Comparison of ENCODE assay signal across 16 cellular contexts in the genomic region with DNA sequence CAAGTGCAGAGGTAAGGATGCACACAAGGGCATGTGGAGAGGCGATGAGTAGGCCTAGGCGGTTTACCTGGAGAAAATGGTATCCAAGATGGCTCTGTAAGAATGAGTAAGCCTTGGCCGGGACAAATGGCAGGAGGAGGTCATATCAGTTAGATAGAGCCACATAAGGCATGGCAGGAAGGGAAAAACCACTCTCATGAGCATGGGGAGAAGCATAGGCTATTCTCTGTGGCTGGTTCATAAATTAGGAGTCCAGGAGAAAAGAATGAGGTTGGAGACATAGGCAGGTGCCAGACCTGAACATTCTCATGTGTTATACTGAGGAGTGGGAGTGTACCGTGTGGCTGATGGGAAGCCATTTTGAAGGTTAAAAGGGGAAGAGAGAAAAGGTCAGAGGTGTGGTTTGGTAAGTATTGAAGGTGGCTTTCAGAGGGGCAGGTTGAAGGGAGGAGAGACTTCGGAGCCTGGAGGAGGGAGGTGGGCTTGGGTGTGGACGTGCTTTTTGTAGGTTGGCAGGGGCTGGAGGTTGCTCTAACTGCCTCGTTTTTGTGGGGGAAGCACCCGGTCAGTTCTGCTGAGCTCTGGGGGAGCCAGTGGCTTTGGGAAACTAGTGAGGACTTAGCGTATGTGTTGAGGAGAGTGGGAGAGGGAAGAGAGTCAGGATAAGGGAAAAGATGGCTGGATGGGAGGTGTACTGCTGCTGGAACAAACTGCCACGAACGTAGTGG. TPM values are rescaled to one million over a fixed set of nuclear protein-coding genes. Genes with fewer than 3 reads are reported as not detected.
DNase-seq lines count a peak whose midpoint lies in the region; ATAC-seq, FAIRE-seq and TF ChIP-seq lines count a peak whose summit lies in the region.
"Had no signal": no experiment of that assay in that cellular context is flagged by ENCODE, and none has a peak within 500 bp of the region (broad histone marks: within the 10 kb centered on the region; RNA-seq: fewer than 3 reads in every experiment).

No MANE protein-coding gene starts in this region.

- TF ChIP-seq POLR2A in GM12878 (IDR thresholded peaks at IDR 0.05; ENCODE audit: low read depth, low read length): no peak

- H3K9ac ChIP-seq in BLaER1 (0 out of 2 replicates have a peak overlapping the region, but pooled peaks have one; percentile 4), GM12878 (ENCODE audit: control insufficient read depth, insufficient read depth, low read length) (no peak overlapping the region), neural progenitor cell (no peak overlapping the region)

- no peak for FAIRE-seq in GM12878 (lab: Jason Lieb, UNC)
- FAIRE-seq: GM12892 had no signal

- SMC1A ChIA-PET in GM12878 (lab: Charles Lee; ENCODE audit: uncharacterized antibody, unreplicated experiment): interaction anchor here (0.6 to 3.5 kb wide), 5 partner anchors 10 to 842 kb away, joined by 3 to 24 read pairs (median 3); no protein-coding TSS in a partner anchor

- BruUV-seq in GM12878 (replicated peaks; lab: Mats Ljungman, UMichigan) (no TSS peak), MCF 10A (replicated peaks; lab: Mats Ljungman, UMichigan) (no TSS peak)

- RAD21 ChIA-PET in GM12878 (lab: Charles Lee; ENCODE audit: unreplicated experiment): no interaction called here

- no peaks in the 10 kb centered on the region for H3K36me3 Mint-ChIP-seq in activated CD8-positive, alpha-beta memory T cell treated with anti-CD3 and anti-CD28 coated beads, Interleukin-2, amount 10 ng/mL, durations not matched to agents 7 days and 5 days
- no peaks in the 10 kb centered on the region for H3K36me3 Mint-ChIP-seq in neural progenitor cell
- no peaks in the 10 kb centered on the region for H3K36me3 Mint-ChIP-seq in MCF 10A (ENCODE audit: insufficient read depth, unreplicated experiment)

- intact Hi-C loops in GM12878 (cut with micrococcal nuclease; ENCODE audit: unreplicated experiment): loop anchor here (5.0 kb wide), 1 partner anchor 841 kb away; no protein-coding TSS in a partner anchor
- intact Hi-C loops in MCF 10A (cut with micrococcal nuclease): loop anchor here (5.0 kb wide), 2 partner anchors 271 to 351 kb away; no protein-coding TSS in a partner anchor

- H3K36me3 ChIP-seq in BLaER1: no peaks in the 10 kb centered on the region
- no peaks in the 10 kb centered on the region for H3K36me3 ChIP-seq in GM12878 (ENCODE audit: control insufficient read depth in 2 of 2, insufficient read depth in 2 of 2, low read length in 1 of 2)
- H3K36me3 ChIP-seq in neural progenitor cell: no peaks in the 10 kb centered on the region

- CTCF ChIA-PET in activated CD8-positive, alpha-beta memory T cell treated with anti-CD3 and anti-CD28 coated beads, Interleukin-2, amount 10 ng/mL, durations not matched to agents 7 days and 5 days (lab: Charles Lee): interaction anchor here (3.5 kb wide), 1 partner anchor 8 kb away, joined by 98 read pairs; a partner anchor contains a TSS
- CTCF ChIA-PET in GM12878 (lab: Yijun Ruan, JAX) (interaction anchor here (1.0 to 4.1 kb wide), 7 partner anchors 8 to 590 kb away, joined by 3 to 96 read pairs (median 33); a partner anchor contains a TSS), MCF 10A (lab: Yijun Ruan, JAX) (interaction anchor here (0.6 to 3.5 kb wide), 7 partner anchors 8 to 592 kb away, joined by 3 to 69 read pairs (median 5); a partner anchor contains a TSS)

- no peak for TF ChIP-seq RAD21 in GM12878 (IDR thresholded peaks at IDR 0.05; ENCODE audit: insufficient read depth, low read depth, low read length)

- H3K79me2 ChIP-seq in GM12878 (ENCODE audit: control insufficient read depth, insufficient read depth, low read length) (no peaks in the 10 kb centered on the region; the same call in 1 of the 2 replicates), neural progenitor cell (ENCODE audit: low read depth) (no peaks in the 10 kb centered on the region)

- ATAC-seq in activated CD8-positive, alpha-beta memory T cell treated with anti-CD3 and anti-CD28 coated beads, Interleukin-2, amount 10 ng/mL, durations not matched to agents 7 days and 5 days: no peak
- 0 out of 3 replicates have a peak, but pooled peaks have one; percentile 11 for ATAC-seq in GM12878
- no peak for ATAC-seq in GM21737 (IDR thresholded peaks at IDR 0.05; ENCODE audit: unreplicated experiment)

- peaks cover 29% of the 10 kb centered on the region for H3K4me1 ChIP-seq in BLaER1
- H3K4me1 ChIP-seq in GM12878 (ENCODE audit: control insufficient read depth, insufficient read depth, low read length): peaks cover 22% of the 10 kb centered on the region
- no peaks in the 10 kb centered on the region for H3K4me1 ChIP-seq in neural progenitor cell

- WGBS in GM12878 (ENCODE audit: insufficient coverage, insufficient replicate concordance, low lambda C conversion rate, missing lambda C conversion rate): 50% methylated on average over 11 of the region's 11 CpGs

- TF ChIP-seq EP300 in GM12878 (IDR thresholded peaks at IDR 0.05; ENCODE audit: borderline replicate concordance in 1 of 2, control insufficient read depth in 1 of 2, low read depth in 2 of 2, low read length in 2 of 2): no peak

- H3K9me3 ChIP-seq in BLaER1: no peaks in the 10 kb centered on the region
- no peaks in the 10 kb centered on the region for H3K9me3 ChIP-seq in GM12878 (replicated peaks; ENCODE audit: control insufficient read depth, insufficient read depth, low read length)
- no peaks in the 10 kb centered on the region for H3K9me3 ChIP-seq in neural progenitor cell (ENCODE audit: low read depth)

- no peak overlapping the region for H3K27ac ChIP-seq in BLaER1
- H3K27ac ChIP-seq in GM12878 (ENCODE audit: control insufficient read depth, insufficient read depth): no peak overlapping the region
- no peak overlapping the region for H3K27ac ChIP-seq in neural progenitor cell

- H3K27me3 ChIP-seq in BLaER1 (no peaks in the 10 kb centered on the region), GM12878 (replicated peaks in 1 of 2; ENCODE audit: control insufficient read depth in 2 of 2, insufficient read depth in 2 of 2, low read length in 1 of 2) (no peaks in the 10 kb centered on the region; a peak in 1 of 4 replicates), neural progenitor cell (peaks cover 32% of the 10 kb centered on the region)

- H3K4me1 Mint-ChIP-seq in activated CD8-positive, alpha-beta memory T cell treated with anti-CD3 and anti-CD28 coated beads, Interleukin-2, amount 10 ng/mL, durations not matched to agents 7 days and 5 days: peaks cover 41% of the 10 kb centered on the region
- H3K4me1 Mint-ChIP-seq in neural progenitor cell (peaks cover 18% of the 10 kb centered on the region), MCF 10A (ENCODE audit: insufficient read depth, unreplicated experiment) (peaks cover 12% of the 10 kb centered on the region)

- H3K4me2 ChIP-seq in BLaER1: no peak overlapping the region
- H3K4me2 ChIP-seq in GM12878 (ENCODE audit: control insufficient read depth, insufficient read depth): no peak overlapping the region
- no peak overlapping the region for H3K4me2 ChIP-seq in neural progenitor cell

- no peak overlapping the region for H3K4me3 Mint-ChIP-seq in activated CD8-positive, alpha-beta memory T cell treated with anti-CD3 and anti-CD28 coated beads, Interleukin-2, amount 10 ng/mL, durations not matched to agents 7 days and 5 days
- H3K4me3 Mint-ChIP-seq in neural progenitor cell (peak overlapping the region; percentile 12), MCF 10A (ENCODE audit: unreplicated experiment) (no peak overlapping the region)
- H3K4me3 Mint-ChIP-seq: CD4-positive, alpha-beta T cell; HFFc6 had no signal

- H3F3A ChIP-seq in neural progenitor cell (ENCODE audit: low read depth): peaks cover 10% of the 10 kb centered on the region

- H3K27ac Mint-ChIP-seq in activated CD8-positive, alpha-beta memory T cell treated with anti-CD3 and anti-CD28 coated beads, Interleukin-2, amount 10 ng/mL, durations not matched to agents 7 days and 5 days: no peak overlapping the region
- H3K27ac Mint-ChIP-seq in neural progenitor cell (no peak overlapping the region), MCF 10A (ENCODE audit: low read depth, unreplicated experiment) (no peak overlapping the region)
- H3K27ac Mint-ChIP-seq: CD4-positive, alpha-beta T cell; HFFc6 had no signal

- H2AFZ ChIP-seq in GM12878 (ENCODE audit: control insufficient read depth, low read depth, low read length): peak overlapping the region; percentile 57
- H2AFZ ChIP-seq in neural progenitor cell (replicated peaks): no peak overlapping the region

- DNase-seq in activated CD8-positive, alpha-beta memory T cell treated with anti-CD3 and anti-CD28 coated beads, Interleukin-2, amount 10 ng/mL, durations not matched to agents 7 days and 5 days: peak; percentile 34
- DNase-seq in activated CD8-positive, alpha-beta memory T cell treated with anti-CD3 and anti-CD28 coated beads, Interleukin-2, amount 50 U/mL, for 4 hours: no peak
- DNase-seq in GM12878 (ENCODE audit: low read depth, low spot score) (no peak), neural progenitor cell (ENCODE audit: low spot score) (no peak), MCF 10A (ENCODE audit: unreplicated experiment) (no peak)
- DNase-seq: 8988T; AML-193; C1 segment of cervical spinal cord; Calu3; CD4-positive, alpha-beta T cell; DMS 273 treated with DMSO at 0.1 percent for 48 hours; HCEC 1CT; HFFc6 had no signal

- POLR2A ChIA-PET in GM12878 (lab: Charles Lee) (interaction anchor here (1.4 kb wide), 1 partner anchor 9 kb away, joined by 4 read pairs; a partner anchor contains a TSS), MCF 10A (lab: Yijun Ruan, JAX) (interaction anchor here (0.7 to 3.8 kb wide), 4 partner anchors 9 to 582 kb away, joined by 3 to 64 read pairs (median 8); a partner anchor contains a TSS)

- H3K4me3 ChIP-seq in BLaER1: no peak overlapping the region
- no peak overlapping the region for H3K4me3 ChIP-seq in GM12878
- H3K4me3 ChIP-seq in neural progenitor cell: no peak overlapping the region

- in situ Hi-C loops in GM12878 (cut with MboI): loop anchor here (10.0 kb wide), 1 partner anchor 444 kb away; no protein-coding TSS in a partner anchor

- TF ChIP-seq CTCF in GM12878 (IDR thresholded peaks at IDR 0.05 in 2 of 3, conservative IDR thresholded peaks at IDR 0.05 in 1 of 3; ENCODE audit: control insufficient read depth in 2 of 3, extremely low read depth in 1 of 3, insufficient read depth in 1 of 3, low read depth in 3 of 3, low read length in 3 of 3) (no peak), neural progenitor cell (IDR thresholded peaks at IDR 0.05) (no peak), MCF 10A (IDR thresholded peaks at IDR 0.05; ENCODE audit: unreplicated experiment) (no peak)

- peaks cover 26% of the 10 kb centered on the region for H3K27me3 Mint-ChIP-seq in activated CD8-positive, alpha-beta memory T cell treated with anti-CD3 and anti-CD28 coated beads, Interleukin-2, amount 10 ng/mL, durations not matched to agents 7 days and 5 days
- H3K27me3 Mint-ChIP-seq in neural progenitor cell (ENCODE audit: insufficient read depth, low read depth) (peaks cover 31% of the 10 kb centered on the region), MCF 10A (ENCODE audit: insufficient read depth, unreplicated experiment) (no peaks in the 10 kb centered on the region)

- H3K9me3 Mint-ChIP-seq in activated CD8-positive, alpha-beta memory T cell treated with anti-CD3 and anti-CD28 coated beads, Interleukin-2, amount 10 ng/mL, durations not matched to agents 7 days and 5 days (ENCODE audit: low read depth): no peaks in the 10 kb centered on the region
- H3K9me3 Mint-ChIP-seq in neural progenitor cell (peaks cover 4% of the 10 kb centered on the region), MCF 10A (ENCODE audit: unreplicated experiment) (no peaks in the 10 kb centered on the region)
- H3K9me3 Mint-ChIP-seq: CD4-positive, alpha-beta T cell; HFFc6 had no signal

- H4K20me1 ChIP-seq in BLaER1 (peaks cover 3% of the 10 kb centered on the region), GM12878 (ENCODE audit: control insufficient read depth, insufficient read depth) (no peaks in the 10 kb centered on the region), neural progenitor cell (ENCODE audit: low read depth) (no peaks in the 10 kb centered on the region)

RNA-seq across cellular contexts. Expression of a gene that starts 4.6 kb away (rescaled TPM):
- 10 to 100 TPM in 1 of 2 experiments, 1 to 10 TPM in 1; 1.6 to 10.0 TPM for total RNA-seq in activated CD8-positive, alpha-beta memory T cell treated with anti-CD3 and anti-CD28 coated beads, Interleukin-2, amount 10 ng/mL, durations not matched to agents 7 days and 5 days
- 0.56 and 0.66 TPM in 2 replicates for total RNA-seq in GM12878 (2013; cell fraction: nucleolus; rRNA removed)
- total RNA-seq in GM12878 (2014; rRNA removed): 2.5 and 3.5 TPM in 2 replicates
- total RNA-seq in GM12878 (2014; rRNA removed; fragmentation: Illumina TruSeq; extraction: Trizol): 0.88 and 0.94 TPM in 2 replicates
- total RNA-seq in GM12878 (2021): 4.2 and 5.0 TPM in 2 replicates
- polyA plus RNA-seq in GM12878 (2011; ENCODE audit: low read depth): 1.1 TPM
- polyA plus RNA-seq in GM12878 (2011; rRNA removed): 0.92 and 1.0 TPM in 2 replicates
- polyA plus RNA-seq in GM12878 (2011; cell fraction: cytosol; rRNA removed): 1.5 and 2.5 TPM in 2 replicates
- 6.0 and 6.2 TPM in 2 replicates for polyA plus RNA-seq in GM12878 (2011; cell fraction: nucleus; rRNA removed)
- polyA plus RNA-seq in GM12878 (2012): 5.4 and 5.6 TPM in 2 replicates
- polyA plus RNA-seq in GM12878 (2014; fragmentation: Illumina TruSeq; extraction: Trizol): 0.41 and 1.00 TPM in 2 replicates
- polyA plus RNA-seq in GM12878 (2014; fragmentation: Nextera tagmentation; extraction: Ambion mirVana): under 1 TPM; 0.27 to 0.58 TPM
- 3.7 and 4.8 TPM in 2 replicates for polyA plus RNA-seq in GM12878 (2014; rRNA removed)
- 1 to 10 TPM; 1.3 to 1.6 TPM for polyA plus RNA-seq in GM12878 (2016; fragmentation: Nextera tagmentation; extraction: Ambion mirVana)
- 0.37 and 0.82 TPM in 2 replicates for polyA minus RNA-seq in GM12878 (2011; rRNA and poly(A)+ RNA removed)
- 1.5 and 1.7 TPM in 2 replicates for polyA minus RNA-seq in GM12878 (2011; cell fraction: cytosol; rRNA and poly(A)+ RNA removed)
- polyA minus RNA-seq in GM12878 (2011; cell fraction: nucleus; rRNA and poly(A)+ RNA removed): 1.9 and 4.5 TPM in 2 replicates
- total RNA-seq in neural progenitor cell (ENCODE audit: low replicate concordance): 0.80 and 2.6 TPM in 2 replicates
- 1.0 and 1.3 TPM in 2 replicates for total RNA-seq in MCF 10A (2022)

RNA-seq across cellular contexts. Expression of a gene that starts 9.1 kb away (rescaled TPM):
- total RNA-seq in activated CD8-positive, alpha-beta memory T cell treated with anti-CD3 and anti-CD28 coated beads, Interleukin-2, amount 10 ng/mL, durations not matched to agents 7 days and 5 days: 10 to 100 TPM; 42.8 to 58.7 TPM
- total RNA-seq in GM12878 (2013; cell fraction: nucleolus; rRNA removed): 90.2 and 98.4 TPM in 2 replicates
- 56.1 and 59.3 TPM in 2 replicates for total RNA-seq in GM12878 (2014; rRNA removed)
- 57.0 and 58.6 TPM in 2 replicates for total RNA-seq in GM12878 (2014; rRNA removed; fragmentation: Illumina TruSeq; extraction: Trizol)
- total RNA-seq in GM12878 (2021): 29.8 and 30.0 TPM in 2 replicates
- polyA plus RNA-seq in GM12878 (2011; ENCODE audit: low read depth): 29.4 TPM
- polyA plus RNA-seq in GM12878 (2011; rRNA removed): 68.0 and 75.6 TPM in 2 replicates
- 47.1 and 48.5 TPM in 2 replicates for polyA plus RNA-seq in GM12878 (2011; cell fraction: cytosol; rRNA removed)
- polyA plus RNA-seq in GM12878 (2011; cell fraction: nucleus; rRNA removed): 96.0 and 133 TPM in 2 replicates
- polyA plus RNA-seq in GM12878 (2012): 24.1 and 28.7 TPM in 2 replicates
- 65.8 and 76.8 TPM in 2 replicates for polyA plus RNA-seq in GM12878 (2014; fragmentation: Illumina TruSeq; extraction: Trizol)
- 10 to 100 TPM; 14.3 to 23.5 TPM for polyA plus RNA-seq in GM12878 (2014; fragmentation: Nextera tagmentation; extraction: Ambion mirVana)
- polyA plus RNA-seq in GM12878 (2014; rRNA removed): 42.7 and 51.0 TPM in 2 replicates
- polyA plus RNA-seq in GM12878 (2016; fragmentation: Nextera tagmentation; extraction: Ambion mirVana): 10 to 100 TPM; 52.9 to 55.8 TPM
- polyA minus RNA-seq in GM12878 (2011; rRNA and poly(A)+ RNA removed): 77.9 and 79.7 TPM in 2 replicates
- 20.4 and 21.8 TPM in 2 replicates for polyA minus RNA-seq in GM12878 (2011; cell fraction: cytosol; rRNA and poly(A)+ RNA removed)
- 44.2 and 51.9 TPM in 2 replicates for polyA minus RNA-seq in GM12878 (2011; cell fraction: nucleus; rRNA and poly(A)+ RNA removed)
- 31.0 and 41.2 TPM in 2 replicates for total RNA-seq in neural progenitor cell (ENCODE audit: low replicate concordance)
- total RNA-seq in MCF 10A (2022): 30.5 and 35.1 TPM in 2 replicates

RNA-seq across cellular contexts. Expression of a gene that starts 47.8 kb away (rescaled TPM):
- total RNA-seq in activated CD8-positive, alpha-beta memory T cell treated with anti-CD3 and anti-CD28 coated beads, Interleukin-2, amount 10 ng/mL, durations not matched to agents 7 days and 5 days: 10 to 100 TPM; 15.3 to 15.9 TPM
- total RNA-seq in GM12878 (2013; cell fraction: nucleolus; rRNA removed): 9.1 and 10.0 TPM in 2 replicates
- 4.0 and 7.6 TPM in 2 replicates for total RNA-seq in GM12878 (2014; rRNA removed)
- total RNA-seq in GM12878 (2014; rRNA removed; fragmentation: Illumina TruSeq; extraction: Trizol): 2.9 and 3.1 TPM in 2 replicates
- total RNA-seq in GM12878 (2021): 7.3 and 8.4 TPM in 2 replicates
- polyA plus RNA-seq in GM12878 (2011; ENCODE audit: low read depth): 4.9 TPM
- polyA plus RNA-seq in GM12878 (2011; rRNA removed): 0.57 and 0.69 TPM in 2 replicates
- polyA plus RNA-seq in GM12878 (2011; cell fraction: cytosol; rRNA removed): 1.1 and 1.2 TPM in 2 replicates
- 5.0 and 5.2 TPM in 2 replicates for polyA plus RNA-seq in GM12878 (2011; cell fraction: nucleus; rRNA removed)
- polyA plus RNA-seq in GM12878 (2012): 6.6 and 7.0 TPM in 2 replicates
- 2.9 and 4.9 TPM in 2 replicates for polyA plus RNA-seq in GM12878 (2014; fragmentation: Illumina TruSeq; extraction: Trizol)
- 1 to 10 TPM in 1 of 2 experiments, under 1 TPM in 1; 0.89 to 1.1 TPM for polyA plus RNA-seq in GM12878 (2014; fragmentation: Nextera tagmentation; extraction: Ambion mirVana)
- polyA plus RNA-seq in GM12878 (2014; rRNA removed): 7.7 and 8.3 TPM in 2 replicates
- polyA plus RNA-seq in GM12878 (2016; fragmentation: Nextera tagmentation; extraction: Ambion mirVana): 1 to 10 TPM; 1.9 to 4.1 TPM
- polyA minus RNA-seq in GM12878 (2011; rRNA and poly(A)+ RNA removed): 0.51 and 2.2 TPM in 2 replicates
- polyA minus RNA-seq in GM12878 (2011; cell fraction: cytosol; rRNA and poly(A)+ RNA removed): 1.3 TPM in 1 of 2 replicates, not detected in the other
- polyA minus RNA-seq in GM12878 (2011; cell fraction: nucleus; rRNA and poly(A)+ RNA removed): 1.1 and 1.5 TPM in 2 replicates
- total RNA-seq in neural progenitor cell (ENCODE audit: low replicate concordance): 10.4 and 25.7 TPM in 2 replicates
- 8.3 and 13.2 TPM in 2 replicates for total RNA-seq in MCF 10A (2022)
